8 cellular contexts compared by ENCODE assay signal in genomic region chr12:11765817-11766794, GRCh38.
DNase-seq lines count a peak whose midpoint lies in the region; ATAC-seq and TF ChIP-seq lines count a peak whose summit lies in the region.

No MANE protein-coding gene starts in this region.

- H3K4me1 Mint-ChIP-seq in activated CD8-positive, alpha-beta memory T cell treated with anti-CD3 and anti-CD28 coated beads, Interleukin-2, amount 10 ng/mL, durations not matched to agents 7 days and 5 days = peaks cover 69% of the 10 kb centered on the region
- H3K4me1 Mint-ChIP-seq in progenitor cell of endocrine pancreas (ENCODE audit: low read depth) = peaks cover 37% of the 10 kb centered on the region

- CTCF ChIA-PET in activated CD8-positive, alpha-beta memory T cell treated with anti-CD3 and anti-CD28 coated beads, Interleukin-2, amount 10 ng/mL, durations not matched to agents 7 days and 5 days (lab: Charles Lee) = interaction anchor here (0.8 to 1.0 kb wide), 2 partner anchors 35 to 243 kb away, joined by 3 to 4 read pairs; no protein-coding TSS in a partner anchor

- H3K9me3 Mint-ChIP-seq in activated CD8-positive, alpha-beta memory T cell treated with anti-CD3 and anti-CD28 coated beads, Interleukin-2, amount 10 ng/mL, durations not matched to agents 7 days and 5 days (ENCODE audit: low read depth) = no peaks in the 10 kb centered on the region
- H3K9me3 Mint-ChIP-seq in progenitor cell of endocrine pancreas (ENCODE audit: low read depth) = no peaks in the 10 kb centered on the region

- H3K9ac ChIP-seq in fibroblast of lung (ENCODE audit: insufficient read depth, low read length) = no peak overlapping the region

- peak overlapping the region; percentile 73 for H3K27ac Mint-ChIP-seq in activated CD8-positive, alpha-beta memory T cell treated with anti-CD3 and anti-CD28 coated beads, Interleukin-2, amount 10 ng/mL, durations not matched to agents 7 days and 5 days
- H3K27ac Mint-ChIP-seq in progenitor cell of endocrine pancreas = peak overlapping the region; percentile 60

- peak overlapping the region; percentile 60 for H3K27ac ChIP-seq in fibroblast of lung (ENCODE audit: insufficient read depth, low read length)

- no peaks in the 10 kb centered on the region for H3K27me3 ChIP-seq in fibroblast of lung (ENCODE audit: control insufficient read depth, insufficient read depth, low read length)

- no peak overlapping the region for H3K4me3 ChIP-seq in fibroblast of lung (replicated peaks in 1 of 4; ENCODE audit: control extremely low read depth in 1 of 4, insufficient read depth in 1 of 4, low read depth in 3 of 4, low read length in 4 of 4)

- ATAC-seq in activated CD8-positive, alpha-beta memory T cell treated with anti-CD3 and anti-CD28 coated beads, Interleukin-2, amount 10 ng/mL, durations not matched to agents 7 days and 5 days = peak; percentile 66

- H3K36me3 ChIP-seq in fibroblast of lung (ENCODE audit: control insufficient read depth, insufficient read depth, low read length) = no peaks in the 10 kb centered on the region

- H3K4me3 Mint-ChIP-seq in activated CD8-positive, alpha-beta memory T cell treated with anti-CD3 and anti-CD28 coated beads, Interleukin-2, amount 10 ng/mL, durations not matched to agents 7 days and 5 days = peak overlapping the region; percentile 24
- H3K4me3 Mint-ChIP-seq in progenitor cell of endocrine pancreas (ENCODE audit: low read depth) = no peak overlapping the region

- H3K36me3 Mint-ChIP-seq in activated CD8-positive, alpha-beta memory T cell treated with anti-CD3 and anti-CD28 coated beads, Interleukin-2, amount 10 ng/mL, durations not matched to agents 7 days and 5 days = peaks cover 17% of the 10 kb centered on the region
- H3K36me3 Mint-ChIP-seq in progenitor cell of endocrine pancreas (ENCODE audit: insufficient read depth) = peaks cover 11% of the 10 kb centered on the region

- no peaks in the 10 kb centered on the region for H3K79me2 ChIP-seq in fibroblast of lung (ENCODE audit: control insufficient read depth, insufficient read depth, low read length)

- DNase-seq in AML-193 (lab: John Stamatoyannopoulos, UW) (peak; percentile 81 to 88), GM20000 (ENCODE audit: low spot score) (peak; percentile 63), HS-5 (ENCODE audit: low read depth) (peak; percentile 9), fibroblast of lung (ENCODE audit: low read depth in 2 of 2) (peak; percentile 79 to 95), progenitor cell of endocrine pancreas (ENCODE audit: low spot score, unreplicated experiment) (no peak), NCI-H446 treated with DMSO at 0.1 percent for 48 hours (lab: John Stamatoyannopoulos, UW) (no peak), NCI-H69 (lab: John Stamatoyannopoulos, UW) (no peak)
- DNase-seq in activated CD8-positive, alpha-beta memory T cell treated with anti-CD3 and anti-CD28 coated beads, Interleukin-2, amount 10 ng/mL, durations not matched to agents 7 days and 5 days = peak; percentile 54

- H3K4me1 ChIP-seq in fibroblast of lung (ENCODE audit: control insufficient read depth, extremely low read depth, insufficient read depth, low read length) = peaks cover 18% of the 10 kb centered on the region

- H3K4me2 ChIP-seq in fibroblast of lung (ENCODE audit: extremely low read depth, insufficient read depth, low read length) = peak overlapping the region; percentile 76

- no peaks in the 10 kb centered on the region for H3K27me3 Mint-ChIP-seq in activated CD8-positive, alpha-beta memory T cell treated with anti-CD3 and anti-CD28 coated beads, Interleukin-2, amount 10 ng/mL, durations not matched to agents 7 days and 5 days
- no peaks in the 10 kb centered on the region for H3K27me3 Mint-ChIP-seq in progenitor cell of endocrine pancreas

- H4K20me1 ChIP-seq in fibroblast of lung (ENCODE audit: control insufficient read depth, extremely low read depth, insufficient read depth, low read length) = no peaks in the 10 kb centered on the region

- no peak for TF ChIP-seq CTCF in GM20000 (IDR thresholded peaks at IDR 0.05; ENCODE audit: extremely low read depth, missing control alignments)
- no peak for TF ChIP-seq CTCF in fibroblast of lung (conservative IDR thresholded peaks at IDR 0.05 in 1 of 2, IDR thresholded peaks at IDR 0.05 in 1 of 2; ENCODE audit: low read depth in 1 of 2, low read length in 2 of 2)
- no peak for TF ChIP-seq CTCF in progenitor cell of endocrine pancreas (IDR thresholded peaks at IDR 0.05; ENCODE audit: unreplicated experiment)

- no peaks in the 10 kb centered on the region for H3K9me3 ChIP-seq in fibroblast of lung (ENCODE audit: control insufficient read depth, insufficient read depth, low read depth, low read length)

- peak overlapping the region; percentile 65 for H2AFZ ChIP-seq in fibroblast of lung (ENCODE audit: low read length)

Comparison
In these comparisons a context has a peak if more than half of its experiments do, and no peak if none do; other contexts are left out.
1. DNase-seq: peak in AML-193 (2 of 2), GM20000 (single experiment), HS-5 (single experiment), activated CD8-positive, alpha-beta memory T cell treated with anti-CD3 and anti-CD28 coated beads, Interleukin-2, amount 10 ng/mL, durations not matched to agents 7 days and 5 days (single experiment) and fibroblast of lung (2 of 2); none in progenitor cell of endocrine pancreas (single experiment), NCI-H446 treated with DMSO at 0.1 percent for 48 hours (single experiment) and NCI-H69 (single experiment).